Comparison of ENCODE assay signal across 2 cellular contexts in genomic region chr9:21904776-21905175, GRCh38.
TF ChIP-seq lines count a peak whose summit lies in the region.

No MANE protein-coding gene starts in this region.

TF ChIP-seq in HCT116, 20 proteins besides CTCF, POLR2A, EP300 and RAD21:
- TF ChIP-seq REST (IDR thresholded peaks at IDR 0.05; ENCODE audit: low read depth), result no peak
- TF ChIP-seq, protein P1, sequence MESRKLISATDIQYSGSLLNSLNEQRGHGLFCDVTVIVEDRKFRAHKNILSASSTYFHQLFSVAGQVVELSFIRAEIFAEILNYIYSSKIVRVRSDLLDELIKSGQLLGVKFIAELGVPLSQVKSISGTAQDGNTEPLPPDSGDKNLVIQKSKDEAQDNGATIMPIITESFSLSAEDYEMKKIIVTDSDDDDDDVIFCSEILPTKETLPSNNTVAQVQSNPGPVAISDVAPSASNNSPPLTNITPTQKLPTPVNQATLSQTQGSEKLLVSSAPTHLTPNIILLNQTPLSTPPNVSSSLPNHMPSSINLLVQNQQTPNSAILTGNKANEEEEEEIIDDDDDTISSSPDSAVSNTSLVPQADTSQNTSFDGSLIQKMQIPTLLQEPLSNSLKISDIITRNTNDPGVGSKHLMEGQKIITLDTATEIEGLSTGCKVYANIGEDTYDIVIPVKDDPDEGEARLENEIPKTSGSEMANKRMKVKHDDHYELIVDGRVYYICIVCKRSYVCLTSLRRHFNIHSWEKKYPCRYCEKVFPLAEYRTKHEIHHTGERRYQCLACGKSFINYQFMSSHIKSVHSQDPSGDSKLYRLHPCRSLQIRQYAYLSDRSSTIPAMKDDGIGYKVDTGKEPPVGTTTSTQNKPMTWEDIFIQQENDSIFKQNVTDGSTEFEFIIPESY (IDR thresholded peaks at IDR 0.05; ENCODE audit: extremely low read depth, insufficient replicate concordance, low read length), result no peak
- no peak for TF ChIP-seq CBX3 (IDR thresholded peaks at IDR 0.05; ENCODE audit: low read depth)
- TF ChIP-seq EGR1 (IDR thresholded peaks at IDR 0.05; ENCODE audit: low read depth), result no peak
- no peak for TF ChIP-seq EZH2phosphoT487 (IDR thresholded peaks at IDR 0.05; ENCODE audit: borderline replicate concordance)
- no peak for TF ChIP-seq POLR2AphosphoS5 (IDR thresholded peaks at IDR 0.05; ENCODE audit: low read depth, low read length)
- no peak for TF ChIP-seq ZNF274 (IDR thresholded peaks at IDR 0.05; ENCODE audit: low read depth, low read length)
- TF ChIP-seq, protein P2, sequence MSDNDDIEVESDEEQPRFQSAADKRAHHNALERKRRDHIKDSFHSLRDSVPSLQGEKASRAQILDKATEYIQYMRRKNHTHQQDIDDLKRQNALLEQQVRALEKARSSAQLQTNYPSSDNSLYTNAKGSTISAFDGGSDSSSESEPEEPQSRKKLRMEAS (IDR thresholded peaks at IDR 0.05), result no peak
- TF ChIP-seq CEBPB (IDR thresholded peaks at IDR 0.05; ENCODE audit: low read depth), result no peak
- no peak for TF ChIP-seq TCF7L2 (IDR thresholded peaks at IDR 0.05; ENCODE audit: borderline replicate concordance, extremely low read depth, insufficient read depth, insufficient read length)
- TF ChIP-seq FOSL1 (IDR thresholded peaks at IDR 0.05; ENCODE audit: low read depth), result no peak
- TF ChIP-seq, protein P3, sequence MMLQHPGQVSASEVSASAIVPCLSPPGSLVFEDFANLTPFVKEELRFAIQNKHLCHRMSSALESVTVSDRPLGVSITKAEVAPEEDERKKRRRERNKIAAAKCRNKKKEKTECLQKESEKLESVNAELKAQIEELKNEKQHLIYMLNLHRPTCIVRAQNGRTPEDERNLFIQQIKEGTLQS (IDR thresholded peaks at IDR 0.05), result no peak
TF ChIP-seq in HCT116: peak in this region for 0.

TF ChIP-seq in H1, 55 proteins besides CTCF, POLR2A, EP300 and RAD21:
- TF ChIP-seq CHD2 (IDR thresholded peaks at IDR 0.05; ENCODE audit: low read length), result no peak
- no peak for TF ChIP-seq ZNF274 (IDR thresholded peaks at IDR 0.05; ENCODE audit: borderline replicate concordance, extremely low read depth, low read length)
- no peak for TF ChIP-seq HDAC6 (IDR thresholded peaks at IDR 0.05; ENCODE audit: low read depth, low read length)
- TF ChIP-seq GTF2F1 (IDR thresholded peaks at IDR 0.05; ENCODE audit: borderline replicate concordance, low read depth, low read length), result no peak
- TF ChIP-seq BCL11A (IDR thresholded peaks at IDR 0.05; ENCODE audit: low read depth in 2 of 2, low read length in 2 of 2), result no peak
- TF ChIP-seq TCF12 (IDR thresholded peaks at IDR 0.05; ENCODE audit: low read depth, low read length), result no peak
- no peak for TF ChIP-seq RBBP5 (IDR thresholded peaks at IDR 0.05; ENCODE audit: borderline replicate concordance, low read depth, low read length)
- TF ChIP-seq FOSL1 (IDR thresholded peaks at IDR 0.05; ENCODE audit: insufficient read depth, low read depth, low read length), result no peak
- no peak for TF ChIP-seq MAFK (IDR thresholded peaks at IDR 0.05; ENCODE audit: low read depth, low read length)
- TF ChIP-seq CBX8 (IDR thresholded peaks at IDR 0.05; ENCODE audit: borderline replicate concordance, low read depth, low read length), result no peak
- TF ChIP-seq SUZ12 (IDR thresholded peaks at IDR 0.05; ENCODE audit: low read length), result no peak
- TF ChIP-seq JUND (IDR thresholded peaks at IDR 0.05; ENCODE audit: low read length), result no peak
- TF ChIP-seq CHD1 (IDR thresholded peaks at IDR 0.05; ENCODE audit: low read depth, low read length), result no peak
- no peak for TF ChIP-seq CREB1 (IDR thresholded peaks at IDR 0.05)
- TF ChIP-seq USF2 (IDR thresholded peaks at IDR 0.05; ENCODE audit: low read length), result no peak
- TF ChIP-seq ASH2L (IDR thresholded peaks at IDR 0.05; ENCODE audit: low read length), result no peak
- no peak for TF ChIP-seq CBX5 (IDR thresholded peaks at IDR 0.05; ENCODE audit: low read depth, low read length)
- TF ChIP-seq BRCA1 (IDR thresholded peaks at IDR 0.05; ENCODE audit: low read depth, low read length), result no peak
